8 cellular contexts compared by ENCODE assay signal in the genomic region with DNA sequence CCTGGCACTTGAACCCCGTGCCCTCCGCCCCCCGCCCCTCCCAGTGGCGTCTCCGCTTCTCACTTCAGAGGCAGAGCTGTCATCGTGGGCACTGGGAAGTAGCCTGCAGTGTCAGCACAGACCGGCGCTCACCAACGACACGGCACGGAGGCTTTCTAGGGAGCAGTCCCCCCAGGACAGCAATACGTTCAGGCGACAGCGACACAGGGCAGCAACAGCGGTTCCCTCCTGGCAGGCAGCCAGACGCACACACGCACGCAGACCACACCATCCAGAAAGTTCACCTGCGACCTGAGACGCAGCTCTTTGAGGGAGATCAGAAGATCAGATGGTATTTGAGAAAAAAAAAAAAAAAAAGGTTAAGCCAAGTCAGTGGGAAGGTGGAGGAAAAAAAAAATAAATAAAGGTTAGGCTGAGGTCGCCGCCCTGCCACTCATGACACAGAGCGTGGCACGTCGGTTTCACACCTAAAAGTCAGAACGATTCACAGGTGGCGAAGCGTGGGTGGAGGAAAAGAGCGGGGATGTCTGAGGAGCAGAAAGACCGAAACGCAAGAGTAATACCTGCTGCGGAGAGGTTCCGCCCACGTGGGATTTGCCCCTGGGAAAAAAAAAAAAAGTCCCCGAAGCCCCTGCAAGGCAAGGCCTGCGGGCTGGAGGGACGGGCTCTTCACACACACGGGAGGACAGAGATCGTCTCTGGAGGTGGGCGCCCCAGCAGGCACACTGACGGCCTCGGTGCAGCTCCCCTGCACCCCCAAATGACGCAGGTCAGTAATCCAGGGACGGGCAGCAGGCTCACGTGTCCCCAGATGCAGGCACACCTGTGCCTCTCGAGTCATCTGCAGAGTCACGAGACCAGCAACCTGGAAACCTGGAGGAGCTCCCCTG.
DNase-seq lines count a peak whose midpoint lies in the region; ATAC-seq and TF ChIP-seq lines count a peak whose summit lies in the region.

No MANE protein-coding gene starts in this region.

- peaks cover 15% of the 10 kb centered on the region for H3K4me1 Mint-ChIP-seq in GM23338

- in situ Hi-C loops in gastrocnemius medialis (cut with MboI; ENCODE audit: low sequenced_read_pairs in 4 of 4): no loop called here

- H3K27me3 ChIP-seq in GM23338 (ENCODE audit: insufficient read depth) (peaks cover 3% of the 10 kb centered on the region; the same call in 1 of the 2 replicates), gastrocnemius medialis (no peaks in the 10 kb centered on the region)

- no peak overlapping the region for H3K4me2 ChIP-seq in GM23338

- peaks cover 22% of the 10 kb centered on the region for H3K27me3 Mint-ChIP-seq in GM23338 (ENCODE audit: insufficient read depth, low read depth, poor library complexity)

- H3K4me1 ChIP-seq in GM23338 (ENCODE audit: insufficient read depth) (peaks cover 7% of the 10 kb centered on the region), gastrocnemius medialis (peaks cover 0 to 6% of the 10 kb centered on the region in 2 donors)

- H3K36me3 ChIP-seq in GM23338 (ENCODE audit: insufficient read depth) (no peaks in the 10 kb centered on the region), gastrocnemius medialis (no peaks in the 10 kb centered on the region)

- H3K36me3 Mint-ChIP-seq in GM23338 (ENCODE audit: low read depth): peaks cover 7% of the 10 kb centered on the region; the same call in 2 of the 3 replicates

- intact Hi-C loops in gastrocnemius medialis (cut with DNase I; ENCODE audit: low total_unique reads): no loop called here

- peak; percentile 32 for ATAC-seq in GM21526 (IDR thresholded peaks at IDR 0.05; ENCODE audit: low FRiP score, unreplicated experiment)
- no peak for ATAC-seq in GM23338
- ATAC-seq in gastrocnemius medialis: no peak

- no peak overlapping the region for H3K27ac ChIP-seq in GM23338 (ENCODE audit: low read depth)
- no peak overlapping the region for H3K27ac ChIP-seq in gastrocnemius medialis

- H3K79me2 ChIP-seq in GM23338 (replicated peaks; ENCODE audit: insufficient read depth): no peaks in the 10 kb centered on the region

- no peak overlapping the region for H2AFZ ChIP-seq in GM23338

- H3K9me3 ChIP-seq in gastrocnemius medialis: no peaks in the 10 kb centered on the region

- H3K4me3 Mint-ChIP-seq in GM23338: no peak overlapping the region; the same call in 2 of the 3 replicates

- peaks cover 5% of the 10 kb centered on the region for H3F3A ChIP-seq in GM23338 (replicated peaks; ENCODE audit: low read depth)

- peaks cover 14% of the 10 kb centered on the region; the same call in 2 of the 3 replicates for H3K9me3 Mint-ChIP-seq in GM23338

- no peaks in the 10 kb centered on the region for H4K20me1 ChIP-seq in GM23338 (replicated peaks; ENCODE audit: insufficient read depth)

- no peak for TF ChIP-seq POLR2A in gastrocnemius medialis (IDR thresholded peaks at IDR 0.05)

- TF ChIP-seq CTCF in GM23338 (conservative IDR thresholded peaks at IDR 0.05; ENCODE audit: low read depth in 2 of 2): no peak
- TF ChIP-seq CTCF in gastrocnemius medialis (IDR thresholded peaks at IDR 0.05 in 4 of 5, conservative IDR thresholded peaks at IDR 0.05 in 1 of 5): no peak

- no peak overlapping the region for H3K27ac Mint-ChIP-seq in GM23338

- H3K4me3 ChIP-seq in GM23338: no peak overlapping the region
- H3K4me3 ChIP-seq in gastrocnemius medialis: no peak overlapping the region

- DNase-seq in CD1c-positive myeloid dendritic cell (ENCODE audit: extremely low spot score) (peak; percentile 19), RPMI8226 (peak; percentile 95), GM23338 (ENCODE audit: low spot score) (no peak), gastrocnemius medialis (no peak), HK-2 (ENCODE audit: unreplicated experiment) (no peak)
- peak; percentile 92 for DNase-seq in activated naive CD4-positive, alpha-beta T cell treated with anti-CD3 and anti-CD28 coated beads, Interleukin-2, amount 50 U/mL, for 16 hours
- DNase-seq in stimulated activated CD4-positive, alpha-beta T cell treated with anti-CD3 and anti-CD28 coated beads, TNF-alpha, amount 100 ng/mL, for 48 hours (ENCODE audit: low read depth in 3 of 3): peak; percentile 79 to 93 (median 86)

- H3K9me2 ChIP-seq in GM23338 (ENCODE audit: insufficient read depth): no peaks in the 10 kb centered on the region

TF ChIP-seq in GM23338, 12 proteins besides CTCF, POLR2A, EP300 and RAD21 (continues in another document):
- TF ChIP-seq, protein P1, sequence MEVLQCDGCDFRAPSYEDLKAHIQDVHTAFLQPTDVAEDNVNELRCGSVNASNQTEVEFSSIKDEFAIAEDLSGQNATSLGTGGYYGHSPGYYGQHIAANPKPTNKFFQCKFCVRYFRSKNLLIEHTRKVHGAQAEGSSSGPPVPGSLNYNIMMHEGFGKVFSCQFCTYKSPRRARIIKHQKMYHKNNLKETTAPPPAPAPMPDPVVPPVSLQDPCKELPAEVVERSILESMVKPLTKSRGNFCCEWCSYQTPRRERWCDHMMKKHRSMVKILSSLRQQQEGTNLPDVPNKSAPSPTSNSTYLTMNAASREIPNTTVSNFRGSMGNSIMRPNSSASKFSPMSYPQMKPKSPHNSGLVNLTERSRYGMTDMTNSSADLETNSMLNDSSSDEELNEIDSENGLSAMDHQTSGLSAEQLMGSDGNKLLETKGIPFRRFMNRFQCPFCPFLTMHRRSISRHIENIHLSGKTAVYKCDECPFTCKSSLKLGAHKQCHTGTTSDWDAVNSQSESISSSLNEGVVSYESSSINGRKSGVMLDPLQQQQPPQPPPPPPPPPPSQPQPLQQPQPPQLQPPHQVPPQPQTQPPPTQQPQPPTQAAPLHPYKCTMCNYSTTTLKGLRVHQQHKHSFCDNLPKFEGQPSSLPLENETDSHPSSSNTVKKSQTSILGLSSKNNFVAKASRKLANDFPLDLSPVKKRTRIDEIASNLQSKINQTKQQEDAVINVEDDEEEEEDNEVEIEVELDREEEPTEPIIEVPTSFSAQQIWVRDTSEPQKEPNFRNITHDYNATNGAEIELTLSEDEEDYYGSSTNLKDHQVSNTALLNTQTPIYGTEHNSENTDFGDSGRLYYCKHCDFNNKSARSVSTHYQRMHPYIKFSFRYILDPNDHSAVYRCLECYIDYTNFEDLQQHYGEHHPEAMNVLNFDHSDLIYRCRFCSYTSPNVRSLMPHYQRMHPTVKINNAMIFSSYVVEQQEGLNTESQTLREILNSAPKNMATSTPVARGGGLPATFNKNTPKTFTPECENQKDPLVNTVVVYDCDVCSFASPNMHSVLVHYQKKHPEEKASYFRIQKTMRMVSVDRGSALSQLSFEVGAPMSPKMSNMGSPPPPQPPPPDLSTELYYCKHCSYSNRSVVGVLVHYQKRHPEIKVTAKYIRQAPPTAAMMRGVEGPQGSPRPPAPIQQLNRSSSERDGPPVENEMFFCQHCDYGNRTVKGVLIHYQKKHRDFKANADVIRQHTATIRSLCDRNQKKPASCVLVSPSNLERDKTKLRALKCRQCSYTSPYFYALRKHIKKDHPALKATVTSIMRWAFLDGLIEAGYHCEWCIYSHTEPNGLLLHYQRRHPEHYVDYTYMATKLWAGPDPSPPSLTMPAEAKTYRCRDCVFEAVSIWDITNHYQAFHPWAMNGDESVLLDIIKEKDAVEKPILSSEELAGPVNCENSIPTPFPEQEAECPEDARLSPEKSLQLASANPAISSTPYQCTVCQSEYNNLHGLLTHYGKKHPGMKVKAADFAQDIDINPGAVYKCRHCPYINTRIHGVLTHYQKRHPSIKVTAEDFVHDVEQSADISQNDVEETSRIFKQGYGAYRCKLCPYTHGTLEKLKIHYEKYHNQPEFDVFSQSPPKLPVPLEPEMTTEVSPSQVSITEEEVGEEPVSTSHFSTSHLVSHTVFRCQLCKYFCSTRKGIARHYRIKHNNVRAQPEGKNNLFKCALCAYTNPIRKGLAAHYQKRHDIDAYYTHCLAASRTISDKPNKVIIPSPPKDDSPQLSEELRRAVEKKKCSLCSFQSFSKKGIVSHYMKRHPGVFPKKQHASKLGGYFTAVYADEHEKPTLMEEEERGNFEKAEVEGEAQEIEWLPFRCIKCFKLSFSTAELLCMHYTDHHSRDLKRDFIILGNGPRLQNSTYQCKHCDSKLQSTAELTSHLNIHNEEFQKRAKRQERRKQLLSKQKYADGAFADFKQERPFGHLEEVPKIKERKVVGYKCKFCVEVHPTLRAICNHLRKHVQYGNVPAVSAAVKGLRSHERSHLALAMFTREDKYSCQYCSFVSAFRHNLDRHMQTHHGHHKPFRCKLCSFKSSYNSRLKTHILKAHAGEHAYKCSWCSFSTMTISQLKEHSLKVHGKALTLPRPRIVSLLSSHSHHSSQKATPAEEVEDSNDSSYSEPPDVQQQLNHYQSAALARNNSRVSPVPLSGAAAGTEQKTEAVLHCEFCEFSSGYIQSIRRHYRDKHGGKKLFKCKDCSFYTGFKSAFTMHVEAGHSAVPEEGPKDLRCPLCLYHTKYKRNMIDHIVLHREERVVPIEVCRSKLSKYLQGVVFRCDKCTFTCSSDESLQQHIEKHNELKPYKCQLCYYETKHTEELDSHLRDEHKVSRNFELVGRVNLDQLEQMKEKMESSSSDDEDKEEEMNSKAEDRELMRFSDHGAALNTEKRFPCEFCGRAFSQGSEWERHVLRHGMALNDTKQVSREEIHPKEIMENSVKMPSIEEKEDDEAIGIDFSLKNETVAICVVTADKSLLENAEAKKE (CRISPR knock-in tag; IDR thresholded peaks at IDR 0.05): no peak
- TF ChIP-seq POLR2AphosphoS5 (IDR thresholded peaks at IDR 0.05; ENCODE audit: low read depth) (no peak), EZH2 (IDR thresholded peaks at IDR 0.05; ENCODE audit: low read depth, unreplicated experiment) (no peak)

Comparison
In these comparisons a context has a peak if more than half of its experiments do, and no peak if none do; other contexts are left out.
1. DNase-seq: peak in CD1c-positive myeloid dendritic cell (single experiment), RPMI8226 (single experiment), activated naive CD4-positive, alpha-beta T cell treated with anti-CD3 and anti-CD28 coated beads, Interleukin-2, amount 50 U/mL, for 16 hours (single experiment) and stimulated activated CD4-positive, alpha-beta T cell treated with anti-CD3 and anti-CD28 coated beads, TNF-alpha, amount 100 ng/mL, for 48 hours (3 of 3); none in GM23338 (single experiment), gastrocnemius medialis (0 of 2) and HK-2 (single experiment).